ENCODE assay signal across 12 cellular contexts in genomic region chr1:227072991-227073390, GRCh38.
DNase-seq lines count a peak whose midpoint lies in the region; ATAC-seq, FAIRE-seq and TF ChIP-seq lines count a peak whose summit lies in the region.
"Had no signal": no experiment of that assay in that cellular context is flagged by ENCODE, and none has a peak within 500 bp of the region (broad histone marks: within the 10 kb centered on the region; RNA-seq: fewer than 3 reads in every experiment).

No MANE protein-coding gene starts in this region.

- H3K79me2 ChIP-seq in K562 (ENCODE audit: control insufficient read depth, insufficient read depth, low read length): no peaks in the 10 kb centered on the region

- no peaks in the 10 kb centered on the region for H3K27me3 Mint-ChIP-seq in MCF 10A (ENCODE audit: insufficient read depth, unreplicated experiment)

- H3K27me3 ChIP-seq in breast epithelium (no peaks in the 10 kb centered on the region), K562 (ENCODE audit: control insufficient read depth in 2 of 2, insufficient read depth in 2 of 2, low read length in 2 of 2) (no peaks in the 10 kb centered on the region)

- in situ Hi-C loops in K562 (cut with MboI): no loop called here

- ATAC-seq in HG03175 (IDR thresholded peaks at IDR 0.05; ENCODE audit: unreplicated experiment) (peak; percentile 62), K562 (no peak), mucosa of descending colon (no peak), HG03135 (IDR thresholded peaks at IDR 0.05; ENCODE audit: unreplicated experiment) (no peak)

- no peak for TF ChIP-seq EP300 in K562 (IDR thresholded peaks at IDR 0.05; ENCODE audit: low read length)

- H3K9me3 Mint-ChIP-seq in MCF 10A (ENCODE audit: unreplicated experiment): no peaks in the 10 kb centered on the region
- H3K9me3 Mint-ChIP-seq: immature natural killer cell, neural crest cell had no signal

- intact Hi-C loops in MCF 10A (cut with micrococcal nuclease) (no loop called here), breast epithelium (cut with DNase I; ENCODE audit: low total_unique reads) (no loop called here), K562 (cut with micrococcal nuclease) (no loop called here), mucosa of descending colon (cut with DNase I, micrococcal nuclease) (no loop called here)

- no peak overlapping the region for H3K4me3 Mint-ChIP-seq in MCF 10A (ENCODE audit: unreplicated experiment)
- H3K4me3 Mint-ChIP-seq: immature natural killer cell, neural crest cell had no signal

- no peak overlapping the region for H2AFZ ChIP-seq in K562 (ENCODE audit: low read depth, low read length)

- CTCF ChIA-PET in MCF 10A (lab: Yijun Ruan, JAX): no interaction called here
- CTCF ChIA-PET in K562 (lab: Yijun Ruan, JAX; ENCODE audit: low intra/inter-chr PET ratio): no interaction called here

- H3K4me1 Mint-ChIP-seq in MCF 10A (ENCODE audit: insufficient read depth, unreplicated experiment): peaks cover 10% of the 10 kb centered on the region
- H3K4me1 Mint-ChIP-seq: immature natural killer cell, neural crest cell had no signal

- WGBS in K562 (ENCODE audit: insufficient coverage, low coverage, missing lambda C conversion rate): 92% methylated on average over 2 of the region's 2 CpGs

- no peak for TF ChIP-seq RAD21 in K562 (CRISPR knock-in tag; conservative IDR thresholded peaks at IDR 0.05 in 1 of 2, IDR thresholded peaks at IDR 0.05 in 1 of 2)

- no peak for FAIRE-seq in K562 (lab: Jason Lieb, UNC)

- no peak overlapping the region for H3K4me3 ChIP-seq in breast epithelium
- no peak overlapping the region for H3K4me3 ChIP-seq in K562
- H3K4me3 ChIP-seq in mucosa of descending colon: no peak overlapping the region

- BruUV-seq in MCF 10A (replicated peaks; lab: Mats Ljungman, UMichigan): no TSS peak
- no TSS peak for BruUV-seq in K562 (replicated peaks; lab: Mats Ljungman, UMichigan)

- peak overlapping the region; percentile 67 for H3K27ac Mint-ChIP-seq in MCF 10A (ENCODE audit: low read depth, unreplicated experiment)
- H3K27ac Mint-ChIP-seq: immature natural killer cell had no signal

- no peaks in the 10 kb centered on the region for H4K20me1 ChIP-seq in K562 (replicated peaks; ENCODE audit: control insufficient read depth, insufficient read depth, low read length)

- DNase-seq in MCF 10A (ENCODE audit: unreplicated experiment) (peak; percentile 60), breast epithelium (ENCODE audit: low spot score in 2 of 2) (no peak), K562 (ENCODE audit: extremely low read depth in 1 of 4, low spot score in 3 of 4) (no peak), NOMO-1 treated with dmso at 0.1 percent for 144 hours (lab: John Stamatoyannopoulos, UW; ENCODE audit: unreplicated experiment) (no peak), mucosa of descending colon (no peak), NCI-H2029 (lab: John Stamatoyannopoulos, UW) (no peak)
- DNase-seq: immature natural killer cell; NCI-H446 treated with DMSO at 0.1 percent for 48 hours; stimulated activated CD8-positive, alpha-beta memory T cell treated with anti-CD3 and anti-CD28 coated beads, Interleukin-4, amount 100 ng/mL, for 48 hours had no signal

- no peak overlapping the region for H3K9ac ChIP-seq in K562 (ENCODE audit: insufficient read depth in 1 of 2, low read depth in 2 of 2, low read length in 2 of 2)

- H3K36me3 ChIP-seq in breast epithelium (no peaks in the 10 kb centered on the region), K562 (ENCODE audit: control insufficient read depth, insufficient read depth, low read length) (peaks cover 65% of the 10 kb centered on the region), mucosa of descending colon (ENCODE audit: low read depth) (no peaks in the 10 kb centered on the region)

- POLR2A ChIA-PET in MCF 10A (lab: Yijun Ruan, JAX): interaction anchor here (0.9 to 3.3 kb wide), 6 partner anchors 9 to 22 kb away, joined by 3 to 21 read pairs (median 3); no protein-coding TSS in a partner anchor
- POLR2A ChIA-PET in K562 (lab: Yijun Ruan, JAX): interaction anchor here (2.3 kb wide), 1 partner anchor 8 kb away, joined by 10 read pairs; no protein-coding TSS in a partner anchor

- H3K27ac ChIP-seq in breast epithelium: no peak overlapping the region
- no peak overlapping the region for H3K27ac ChIP-seq in K562 (ENCODE audit: extremely low read depth, low read depth, low read length)

- no peak for TF ChIP-seq CTCF in MCF 10A (IDR thresholded peaks at IDR 0.05; ENCODE audit: unreplicated experiment)
- TF ChIP-seq CTCF in breast epithelium (IDR thresholded peaks at IDR 0.05): no peak
- no peak for TF ChIP-seq CTCF in K562 (IDR thresholded peaks at IDR 0.05 in 2 of 3, conservative IDR thresholded peaks at IDR 0.05 in 1 of 3; ENCODE audit: insufficient read depth in 2 of 3, low read depth in 1 of 3, low read length in 3 of 3)
- no peak for TF ChIP-seq CTCF in mucosa of descending colon (IDR thresholded peaks at IDR 0.05)

- TF ChIP-seq POLR2A in breast epithelium (IDR thresholded peaks at IDR 0.05) (no peak), K562 (conservative IDR thresholded peaks at IDR 0.05) (no peak)

- H3K4me2 ChIP-seq in K562 (ENCODE audit: insufficient read depth, low read length): no peak overlapping the region

- H3K9me1 ChIP-seq in K562 (ENCODE audit: control insufficient read depth, insufficient read depth, low read length): no peaks in the 10 kb centered on the region

- H3K36me3 Mint-ChIP-seq in MCF 10A (ENCODE audit: insufficient read depth, unreplicated experiment): peaks cover 9% of the 10 kb centered on the region
- H3K36me3 Mint-ChIP-seq: immature natural killer cell had no signal

- H3K9me3 ChIP-seq in breast epithelium: no peaks in the 10 kb centered on the region
- H3K9me3 ChIP-seq in K562 (replicated peaks; ENCODE audit: control insufficient read depth, insufficient read depth, low read depth, low read length): no peaks in the 10 kb centered on the region
- no peaks in the 10 kb centered on the region for H3K9me3 ChIP-seq in mucosa of descending colon

- H3K4me1 ChIP-seq in breast epithelium: no peaks in the 10 kb centered on the region
- no peaks in the 10 kb centered on the region; a peak in 1 of 5 replicates for H3K4me1 ChIP-seq in K562 (replicated peaks in 1 of 2; ENCODE audit: control insufficient read depth in 2 of 2, insufficient read depth in 2 of 2, low read length in 2 of 2)
- no peaks in the 10 kb centered on the region for H3K4me1 ChIP-seq in mucosa of descending colon (ENCODE audit: low read depth)

TF ChIP-seq in K562, 482 proteins besides CTCF, POLR2A, EP300 and RAD21:
- TF ChIP-seq FOXP1 (CRISPR knock-in tag; IDR thresholded peaks at IDR 0.05) (no peak), FOSL1 (tag; conservative IDR thresholded peaks at IDR 0.05) (0 out of 2 replicates have a peak, but pooled peaks have one; percentile 10), ZBTB1 (CRISPR knock-in tag; IDR thresholded peaks at IDR 0.05; ENCODE audit: borderline replicate concordance, low read depth) (no peak), STAT5B (CRISPR knock-in tag; IDR thresholded peaks at IDR 0.05) (no peak)
